14 cellular contexts compared by ENCODE assay signal in genomic region chr22:49063040-49063329, GRCh38.
"Had no signal": no experiment of that assay in that cellular context is flagged by ENCODE, and none has a peak within 500 bp of the region (broad histone marks: within the 10 kb centered on the region; RNA-seq: fewer than 3 reads in every experiment).

No MANE protein-coding gene starts in this region.

- FAIRE-seq: islet of Langerhans had no signal

- H3K9me3 ChIP-seq: thyroid gland had no signal

- H3K27ac ChIP-seq: cardiac muscle cell, thyroid gland, VCaP had no signal

- H3K4me1 ChIP-seq: thyroid gland had no signal

- ATAC-seq: effector memory CD8-positive, alpha-beta T cell; left cardiac atrium had no signal

- H3K27me3 ChIP-seq: thyroid gland had no signal

- DNase-seq: activated CD4-positive, alpha-beta T cell treated with anti-CD3 and anti-CD28 coated beads for 1 hour; activated CD4-positive, alpha-beta T cell treated with anti-CD3 and anti-CD28 coated beads, Interleukin-2, amount 50 U/mL, for 4 hours; activated gamma-delta T cell treated with Interleukin-2 at 50 U/mL for 16 hours; amniotic stem cell; effector memory CD8-positive, alpha-beta T cell; left cardiac atrium; natural killer cell; stimulated activated CD8-positive, alpha-beta memory T cell treated with anti-CD3 and anti-CD28 coated beads, Interleukin-4, amount 100 ng/mL, for 48 hours; stimulated activated naive CD4-positive, alpha-beta T cell treated with Interleukin-2 at 50 U/mL for 16 hours; T-helper 2 cell; thyroid gland had no signal

- H3K36me3 ChIP-seq: cardiac muscle cell, thyroid gland had no signal

- H3K4me3 ChIP-seq: cardiac muscle cell, thyroid gland had no signal
